In the genomic region with DNA sequence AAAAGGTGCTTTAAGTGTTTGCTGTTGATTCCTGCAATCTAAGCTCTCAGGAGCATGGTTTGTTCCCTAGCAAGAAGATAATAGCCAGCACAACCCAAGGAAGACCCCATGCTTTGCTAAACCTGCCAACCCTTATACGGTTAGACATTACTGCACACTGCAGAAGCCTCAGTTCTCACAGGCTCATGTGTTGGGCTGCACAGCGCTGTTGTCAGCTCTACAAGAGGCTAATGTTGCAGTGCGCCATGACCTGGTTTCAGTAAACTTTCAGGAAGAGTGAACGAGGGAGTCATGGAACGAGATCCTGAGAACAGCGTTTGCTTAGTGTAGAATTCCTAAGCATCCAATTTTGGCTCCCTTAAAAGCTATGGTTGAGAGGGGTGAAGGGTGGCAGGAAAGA, we compare ENCODE assay signal across 9 cellular contexts.
A peak's percentile ranks its signal among the peaks of the same experiment; 100 is the strongest.
DNase-seq lines count a peak whose midpoint lies in the region; ATAC-seq and TF ChIP-seq lines count a peak whose summit lies in the region.
"Had no signal": no experiment of that assay in that cellular context is flagged by ENCODE, and none has a peak within 500 bp of the region (broad histone marks: within the 10 kb centered on the region; RNA-seq: fewer than 3 reads in every experiment).

No MANE protein-coding gene starts in this region.

- peak overlapping the region; percentile 94 for H3K27ac Mint-ChIP-seq in activated CD4-positive, alpha-beta T cell treated with anti-CD3 and anti-CD28 coated beads, Interleukin-2, amount 10 ng/mL, durations not matched to agents 7 days and 5 days

- H3K4me1 Mint-ChIP-seq in activated CD4-positive, alpha-beta T cell treated with anti-CD3 and anti-CD28 coated beads, Interleukin-2, amount 10 ng/mL, durations not matched to agents 7 days and 5 days, result peaks cover 37% of the 10 kb centered on the region

- H3K9me3 ChIP-seq in RWPE2 (ENCODE audit: severe bottlenecking), result no peaks in the 10 kb centered on the region
- H3K9me3 ChIP-seq in thyroid gland, result no peaks in the 10 kb centered on the region

- DNase-seq in activated CD4-positive, alpha-beta T cell treated with anti-CD3 and anti-CD28 coated beads, Interleukin-2, amount 10 ng/mL, durations not matched to agents 7 days and 5 days, result no peak
- DNase-seq in activated CD4-positive, alpha-beta T cell treated with anti-CD3 and anti-CD28 coated beads for 1 hour, result no peak
- DNase-seq in RWPE2 (ENCODE audit: low spot score) (no peak), fibroblast of the aortic adventitia (ENCODE audit: low read depth) (no peak), thyroid gland (no peak), GM19238 (ENCODE audit: insufficient read length, low spot score) (no peak), inferior parietal cortex (ENCODE audit: extremely low spot score) (no peak)

- TF ChIP-seq POLR2A in thyroid gland (IDR thresholded peaks at IDR 0.05) (no peak), GM18505 (IDR thresholded peaks at IDR 0.05; ENCODE audit: borderline replicate concordance, extremely low read depth, insufficient read depth, insufficient read length) (no peak)

- H3K27me3 Mint-ChIP-seq in activated CD4-positive, alpha-beta T cell treated with anti-CD3 and anti-CD28 coated beads, Interleukin-2, amount 10 ng/mL, durations not matched to agents 7 days and 5 days, result no peaks in the 10 kb centered on the region

- CTCF ChIA-PET in activated CD4-positive, alpha-beta T cell treated with anti-CD3 and anti-CD28 coated beads, Interleukin-2, amount 10 ng/mL, durations not matched to agents 7 days and 5 days (lab: Charles Lee), result interaction anchor here (1.4 to 1.6 kb wide), 2 partner anchors 10 to 77 kb away, joined by 3 to 8 read pairs; no protein-coding TSS in a partner anchor

- H3K4me1 ChIP-seq in RWPE2 (ENCODE audit: insufficient read depth, poor library complexity, severe bottlenecking) (peaks cover 46% of the 10 kb centered on the region), thyroid gland (peaks cover 0 to 9% of the 10 kb centered on the region in 2 donors)

- no peak overlapping the region for H3K4me3 ChIP-seq in RWPE2 (ENCODE audit: severe bottlenecking)
- peak overlapping the region; percentile 34 for H3K4me3 ChIP-seq in fibroblast of the aortic adventitia (ENCODE audit: low read depth, low read length)
- no peak overlapping the region for H3K4me3 ChIP-seq in thyroid gland (replicated peaks in 1 of 3)

- TF ChIP-seq CTCF in RWPE2 (IDR thresholded peaks at IDR 0.05; ENCODE audit: poor library complexity, severe bottlenecking) (no peak), fibroblast of the aortic adventitia (IDR thresholded peaks at IDR 0.05; ENCODE audit: insufficient read depth, low read length) (no peak), thyroid gland (IDR thresholded peaks at IDR 0.05) (no peak)

- H3K27ac ChIP-seq in RWPE2 (ENCODE audit: poor library complexity, severe bottlenecking), result peak overlapping the region; percentile 99
- H3K27ac ChIP-seq in thyroid gland, result peak overlapping the region in 2 of 3 donors; percentile 49 to 82

- 84 to 89% methylated on average over 6 of the region's 6 CpGs for whole genome bisulfite sequencing in thyroid gland, 2 donors

- ATAC-seq in RWPE2 (ENCODE audit: low read depth) (0 out of 3 replicates have a peak, but pooled peaks have one; percentile 2), GM18505 (IDR thresholded peaks at IDR 0.05; ENCODE audit: unreplicated experiment) (no peak)

- H3K27me3 ChIP-seq in RWPE2 (ENCODE audit: insufficient read depth, poor library complexity, severe bottlenecking), result no peaks in the 10 kb centered on the region
- no peaks in the 10 kb centered on the region for H3K27me3 ChIP-seq in thyroid gland

- POLR2A ChIA-PET in activated CD4-positive, alpha-beta T cell treated with anti-CD3 and anti-CD28 coated beads, Interleukin-2, amount 10 ng/mL, durations not matched to agents 7 days and 5 days (lab: Charles Lee), result no interaction called here

- H3K9me3 Mint-ChIP-seq in activated CD4-positive, alpha-beta T cell treated with anti-CD3 and anti-CD28 coated beads, Interleukin-2, amount 10 ng/mL, durations not matched to agents 7 days and 5 days, result peaks cover 10% of the 10 kb centered on the region
- H3K9me3 Mint-ChIP-seq: neural crest cell had no signal

- no peaks in the 10 kb centered on the region for H3K36me3 ChIP-seq in RWPE2 (ENCODE audit: low read depth)
- no peaks in the 10 kb centered on the region for H3K36me3 ChIP-seq in thyroid gland

- peaks cover 5% of the 10 kb centered on the region for H3K36me3 Mint-ChIP-seq in activated CD4-positive, alpha-beta T cell treated with anti-CD3 and anti-CD28 coated beads, Interleukin-2, amount 10 ng/mL, durations not matched to agents 7 days and 5 days (ENCODE audit: low read depth)

- intact Hi-C loops in thyroid gland (cut with DNase I), result no loop called here

- H3K4me3 Mint-ChIP-seq in activated CD4-positive, alpha-beta T cell treated with anti-CD3 and anti-CD28 coated beads, Interleukin-2, amount 10 ng/mL, durations not matched to agents 7 days and 5 days, result peak overlapping the region; percentile 61
- H3K4me3 Mint-ChIP-seq: neural crest cell had no signal
